In genomic region chr12:24955853-24956252, GRCh38 we compare ENCODE assay signal across 20 cellular contexts. TPM values are rescaled to one million over a fixed set of nuclear protein-coding genes. Genes with fewer than 3 reads are reported as not detected.
DNase-seq lines count a peak whose midpoint lies in the region; ATAC-seq, FAIRE-seq and TF ChIP-seq lines count a peak whose summit lies in the region.
"Had no signal": no experiment of that assay in that cellular context is flagged by ENCODE, and none has a peak within 500 bp of the region (broad histone marks: within the 10 kb centered on the region; RNA-seq: fewer than 3 reads in every experiment).

No MANE protein-coding gene starts in this region.

- no peaks in the 10 kb centered on the region for H3K79me2 ChIP-seq in H9 (ENCODE audit: insufficient read depth, low read length)

- H2BK120ac ChIP-seq in H9 (ENCODE audit: low read depth, low read length, poor library complexity, severe bottlenecking) = no peak overlapping the region

- H3K4me1 Mint-ChIP-seq in H9 = peaks cover 27 to 35% of the 10 kb centered on the region in 2 experiments
- H3K4me1 Mint-ChIP-seq in activated B cell treated with CpG ODN at 0.5 μM for 24 hours = peaks cover 50% of the 10 kb centered on the region
- H3K4me1 Mint-ChIP-seq in endodermal cell = peaks cover 21% of the 10 kb centered on the region
- peaks cover 25% of the 10 kb centered on the region for H3K4me1 Mint-ChIP-seq in activated T-helper 1 cell treated with anti-CD3 and anti-CD28 coated beads, Interleukin-12 subunit alpha, Interleukin-12 subunit beta, Interleukin-2, Interleukin-4 antibody, amounts not matched to agents 30 ng/mL and 10 ng/mL and 1 ng/mL, durations not matched to agents 14 hours and 24 hours and 36 hours (ENCODE audit: low read depth)

- no CpG with 5 or more reads among the region's 18 CpGs for WGBS in H9 (ENCODE audit: extremely low coverage, insufficient read length, low lambda C conversion rate)
- WGBS in endodermal cell (ENCODE audit: insufficient coverage in 1 of 2, insufficient read length in 1 of 2), 2 experiments = 86% methylated on average over 18 of the region's 18 CpGs; no CpG with 5 or more reads in 1 of the 2 experiments
- WGBS in small intestine, 3 donors = 83 to 92% (median 87%) methylated on average over 18 of the region's 18 CpGs

- no peak overlapping the region for H3K9ac ChIP-seq in H9 (ENCODE audit: extremely low read depth, insufficient read length, low read length)
- no peak overlapping the region for H3K9ac ChIP-seq in endodermal cell (ENCODE audit: extremely low read depth, low read length, poor library complexity, severe bottlenecking)

- H3K27me3 Mint-ChIP-seq in H9 (ENCODE audit: low read depth) (no peaks in the 10 kb centered on the region), activated B cell treated with CpG ODN at 0.5 μM for 24 hours (no peaks in the 10 kb centered on the region), endodermal cell (ENCODE audit: insufficient read depth) (peaks cover 9% of the 10 kb centered on the region)
- no peaks in the 10 kb centered on the region for H3K27me3 Mint-ChIP-seq in activated T-helper 1 cell treated with anti-CD3 and anti-CD28 coated beads, Interleukin-12 subunit alpha, Interleukin-12 subunit beta, Interleukin-2, Interleukin-4 antibody, amounts not matched to agents 30 ng/mL and 10 ng/mL and 1 ng/mL, durations not matched to agents 14 hours and 24 hours and 36 hours (ENCODE audit: insufficient read depth)

- H2BK12ac ChIP-seq in H9 (ENCODE audit: insufficient read length, low read depth, low read length) = no peak overlapping the region

- H3K4me3 ChIP-seq in GM12865 (ENCODE audit: low read depth, low read length) (peak overlapping the region; percentile 38; the same call in 1 of the 2 replicates), endodermal cell (ENCODE audit: low read length) (no peak overlapping the region), small intestine (ENCODE audit: low read depth in 1 of 2, low read length in 2 of 2) (no peak overlapping the region)
- H3K4me3 ChIP-seq: A549, HAP-1 had no signal

- H4K5ac ChIP-seq in H9 (ENCODE audit: insufficient read length, low read depth, low read length) = no peak overlapping the region

- H3K27ac Mint-ChIP-seq in H9 = no peak overlapping the region
- peak overlapping the region; percentile 76 for H3K27ac Mint-ChIP-seq in activated B cell treated with CpG ODN at 0.5 μM for 24 hours
- H3K27ac Mint-ChIP-seq in endodermal cell = no peak overlapping the region
- no peak overlapping the region for H3K27ac Mint-ChIP-seq in activated T-helper 1 cell treated with anti-CD3 and anti-CD28 coated beads, Interleukin-12 subunit alpha, Interleukin-12 subunit beta, Interleukin-2, Interleukin-4 antibody, amounts not matched to agents 30 ng/mL and 10 ng/mL and 1 ng/mL, durations not matched to agents 14 hours and 24 hours and 36 hours
- H3K27ac Mint-ChIP-seq: CD4-positive, alpha-beta memory T cell had no signal

- H3K56ac ChIP-seq in H9 (ENCODE audit: insufficient read length, low read depth, low read length) = no peak overlapping the region

- no peak overlapping the region for H4K91ac ChIP-seq in H9 (ENCODE audit: insufficient read length, low read depth, low read length)

- no peaks in the 10 kb centered on the region for H3K27me3 ChIP-seq in H9 (ENCODE audit: insufficient read depth, low read length)
- peaks cover 8% of the 10 kb centered on the region for H3K27me3 ChIP-seq in endodermal cell (ENCODE audit: control insufficient read depth, insufficient read depth, low read length, poor library complexity, severe bottlenecking)
- no peaks in the 10 kb centered on the region for H3K27me3 ChIP-seq in small intestine (ENCODE audit: control insufficient read depth in 2 of 2, insufficient read depth in 2 of 2, low read length in 2 of 2)
- H3K27me3 ChIP-seq: BE2C had no signal

- H4K8ac ChIP-seq in H9 (replicated peaks; ENCODE audit: insufficient read length, low read depth, low read length) = no peak overlapping the region

- DNase-seq in GM12865 (ENCODE audit: low read depth) (no peak), H9 (peak; percentile 85), activated B cell treated with CpG ODN at 0.5 μM for 24 hours (no peak), endodermal cell (peak; percentile 77), small intestine (no peak), OCI-M1 (lab: John Stamatoyannopoulos, UW) (no peak)
- DNase-seq in activated T-helper 1 cell treated with anti-CD3 and anti-CD28 coated beads, Interleukin-12 subunit alpha, Interleukin-12 subunit beta, Interleukin-2, Interleukin-4 antibody, amounts not matched to agents 30 ng/mL and 10 ng/mL and 1 ng/mL, durations not matched to agents 14 hours and 24 hours and 36 hours (ENCODE audit: low spot score) = no peak
- DNase-seq: BE2C; CD4-positive, alpha-beta memory T cell; DMS153; DMS79 treated with DMSO at 0.1 percent for 48 hours; EL; GDM1; GOT3; IMR-90; KG1 had no signal

- no peaks in the 10 kb centered on the region for H4K20me1 ChIP-seq in H9 (ENCODE audit: control insufficient read depth, insufficient read depth, insufficient read length)

- no peak overlapping the region for H3K27ac ChIP-seq in H9 (ENCODE audit: insufficient read length, low read depth, low read length)
- H3K27ac ChIP-seq in endodermal cell (ENCODE audit: low read depth, low read length) = no peak overlapping the region
- no peak overlapping the region for H3K27ac ChIP-seq in small intestine (ENCODE audit: low read depth in 1 of 2, low read length in 1 of 2)
- H3K27ac ChIP-seq: A549, C4-2B had no signal

- no peak overlapping the region for H3K14ac ChIP-seq in H9 (ENCODE audit: insufficient read depth, low read length)

- intact Hi-C loops in activated B cell treated with CpG ODN at 0.5 μM for 24 hours (cut with micrococcal nuclease) = no loop called here
- intact Hi-C loops in activated T-helper 1 cell treated with anti-CD3 and anti-CD28 coated beads, Interleukin-12 subunit alpha, Interleukin-12 subunit beta, Interleukin-2, Interleukin-4 antibody, amounts not matched to agents 30 ng/mL and 10 ng/mL and 1 ng/mL, durations not matched to agents 14 hours and 24 hours and 36 hours (cut with micrococcal nuclease) = loop anchor here (1.0 kb wide), 1 partner anchor 117 kb away; no protein-coding TSS in a partner anchor

- no peak overlapping the region for H3K18ac ChIP-seq in H9 (ENCODE audit: insufficient read length, low read depth, low read length)

- H2AFZ ChIP-seq in H9 (ENCODE audit: low read length) = no peak overlapping the region

- H3K9me3 ChIP-seq in H9 (ENCODE audit: control insufficient read depth, low read depth, low read length) (no peaks in the 10 kb centered on the region), endodermal cell (ENCODE audit: control insufficient read depth, low read length) (no peaks in the 10 kb centered on the region), small intestine (ENCODE audit: control insufficient read depth, low read depth) (no peaks in the 10 kb centered on the region)
- H3K9me3 ChIP-seq: A549, BE2C, HAP-1 had no signal

- ATAC-seq in activated B cell treated with CpG ODN at 0.5 μM for 24 hours (ENCODE audit: low read depth) (no peak), GM18868 (IDR thresholded peaks at IDR 0.05; ENCODE audit: unreplicated experiment) (no peak)
- ATAC-seq: A549 had no signal

- TF ChIP-seq CTCF in GM12865 (IDR thresholded peaks at IDR 0.05; ENCODE audit: insufficient read depth, low read depth, low read length, missing control alignments) (no peak), H9 (conservative IDR thresholded peaks at IDR 0.05) (no peak), activated B cell treated with CpG ODN at 0.5 μM for 24 hours (IDR thresholded peaks at IDR 0.05) (no peak), endodermal cell (conservative IDR thresholded peaks at IDR 0.05) (no peak)

- no peak overlapping the region for H2AK5ac ChIP-seq in H9 (ENCODE audit: insufficient read length, low read length)

- H2BK20ac ChIP-seq in H9 (ENCODE audit: low read depth, low read length, poor library complexity, severe bottlenecking) = no peak overlapping the region

- H3K4me3 Mint-ChIP-seq in H9 = no peak overlapping the region
- H3K4me3 Mint-ChIP-seq in activated B cell treated with CpG ODN at 0.5 μM for 24 hours = no peak overlapping the region
- H3K4me3 Mint-ChIP-seq in endodermal cell = no peak overlapping the region
- no peak overlapping the region for H3K4me3 Mint-ChIP-seq in activated T-helper 1 cell treated with anti-CD3 and anti-CD28 coated beads, Interleukin-12 subunit alpha, Interleukin-12 subunit beta, Interleukin-2, Interleukin-4 antibody, amounts not matched to agents 30 ng/mL and 10 ng/mL and 1 ng/mL, durations not matched to agents 14 hours and 24 hours and 36 hours
- H3K4me3 Mint-ChIP-seq: CD4-positive, alpha-beta memory T cell had no signal

- FAIRE-seq in small intestine (lab: Jason Lieb, UNC) = no peak
- FAIRE-seq: A549 had no signal

- H3K23ac ChIP-seq in H9 (ENCODE audit: insufficient read length, low read depth, low read length) = no peak overlapping the region

- H3T11ph ChIP-seq in H9 (ENCODE audit: low read length) = no peak overlapping the region

- H3K36me3 Mint-ChIP-seq in H9 (ENCODE audit: insufficient read depth in 1 of 3, low read depth in 3 of 3) (no peaks in the 10 kb centered on the region; a peak in 1 of 7 replicates), activated B cell treated with CpG ODN at 0.5 μM for 24 hours (ENCODE audit: low read depth) (no peaks in the 10 kb centered on the region), endodermal cell (ENCODE audit: low read depth) (peaks cover 2% of the 10 kb centered on the region)
- H3K36me3 Mint-ChIP-seq in activated T-helper 1 cell treated with anti-CD3 and anti-CD28 coated beads, Interleukin-12 subunit alpha, Interleukin-12 subunit beta, Interleukin-2, Interleukin-4 antibody, amounts not matched to agents 30 ng/mL and 10 ng/mL and 1 ng/mL, durations not matched to agents 14 hours and 24 hours and 36 hours (ENCODE audit: low read depth) = peaks cover 2% of the 10 kb centered on the region
- H3K36me3 Mint-ChIP-seq: CD4-positive, alpha-beta memory T cell had no signal

- H3K4me2 ChIP-seq in H9 (ENCODE audit: insufficient read depth, insufficient read length, low read length) = no peak overlapping the region
- H3K4me2 ChIP-seq: A549 had no signal

- H3K36me3 ChIP-seq in endodermal cell (ENCODE audit: control insufficient read depth, insufficient read depth, low read length) (no peaks in the 10 kb centered on the region), small intestine (ENCODE audit: control insufficient read depth in 2 of 2, insufficient read depth in 2 of 2, low read length in 2 of 2) (no peaks in the 10 kb centered on the region)
- H3K36me3 ChIP-seq: BE2C, HAP-1 had no signal

- H3K4ac ChIP-seq in H9 (ENCODE audit: low read depth, low read length) = no peak overlapping the region

- H2BK15ac ChIP-seq in H9 (ENCODE audit: low read depth, low read length) = no peak overlapping the region

- CTCF ChIA-PET in activated B cell treated with CpG ODN at 0.5 μM for 24 hours (lab: Charles Lee) = no interaction called here

- no peak overlapping the region for H2BK5ac ChIP-seq in H9 (ENCODE audit: insufficient read length, low read length)

- H3K4me1 ChIP-seq in H9 (ENCODE audit: insufficient read depth, low read length) = no peaks in the 10 kb centered on the region; the same call in 1 of the 2 replicates
- no peaks in the 10 kb centered on the region for H3K4me1 ChIP-seq in endodermal cell (ENCODE audit: control insufficient read depth, insufficient read depth, low read length)
- no peaks in the 10 kb centered on the region for H3K4me1 ChIP-seq in small intestine (ENCODE audit: control insufficient read depth in 2 of 2, insufficient read depth in 1 of 2, low read depth in 1 of 2, low read length in 1 of 2)
- H3K4me1 ChIP-seq: A549, BE2C had no signal

- POLR2A ChIA-PET in activated B cell treated with CpG ODN at 0.5 μM for 24 hours (lab: Charles Lee) = interaction anchor here (0.6 to 0.7 kb wide), 2 partner anchors 9 to 1229 kb away, joined by 3 to 5 read pairs; no protein-coding TSS in a partner anchor

- no peaks in the 10 kb centered on the region for H3K79me1 ChIP-seq in H9 (ENCODE audit: insufficient read depth, low read depth, low read length, poor library complexity, severe bottlenecking)

- H3K9me3 Mint-ChIP-seq in H9 (no peaks in the 10 kb centered on the region; a peak in 1 of 5 replicates), activated B cell treated with CpG ODN at 0.5 μM for 24 hours (no peaks in the 10 kb centered on the region), endodermal cell (peaks cover 5% of the 10 kb centered on the region)
- peaks cover 6% of the 10 kb centered on the region for H3K9me3 Mint-ChIP-seq in activated T-helper 1 cell treated with anti-CD3 and anti-CD28 coated beads, Interleukin-12 subunit alpha, Interleukin-12 subunit beta, Interleukin-2, Interleukin-4 antibody, amounts not matched to agents 30 ng/mL and 10 ng/mL and 1 ng/mL, durations not matched to agents 14 hours and 24 hours and 36 hours

- no peaks in the 10 kb centered on the region for H3K23me2 ChIP-seq in H9 (ENCODE audit: insufficient read length, low read depth, low read length, poor library complexity, severe bottlenecking)

RNA-seq across cellular contexts. Expression of gene BCAT1, which starts 7.0 kb away (rescaled TPM):
- 224 and 244 TPM in 2 replicates for total RNA-seq in H9 (2021)
- total RNA-seq in activated B cell treated with CpG ODN at 0.5 μM for 24 hours = 69.6 and 69.8 TPM in 2 replicates
- 100 to 1,000 TPM in 1 of 2 donors, 10 to 100 TPM in 1; 45.0 to 141 TPM for total RNA-seq in endodermal cell
- 116 TPM for polyA plus RNA-seq in endodermal cell (2013, experiment 1 of 2)
- polyA plus RNA-seq in endodermal cell (2013, experiment 2 of 2) = 106 TPM
- 37.3 and 42.0 TPM in 2 replicates for total RNA-seq in activated T-helper 1 cell treated with anti-CD3 and anti-CD28 coated beads, Interleukin-12 subunit alpha, Interleukin-12 subunit beta, Interleukin-2, Interleukin-4 antibody, amounts not matched to agents 30 ng/mL and 10 ng/mL and 1 ng/mL, durations not matched to agents 14 hours and 24 hours and 36 hours
- polyA plus RNA-seq in small intestine = 1 to 10 TPM in 2 of 3 donors, under 1 TPM in 1; 0.22 to 5.3 (median 2.4) TPM

Comparison
In these comparisons a context has a peak if more than half of its experiments do, and no peak if none do; other contexts are left out.
1. DNase-seq: peak in H9 (single experiment) and endodermal cell (single experiment); none in GM12865 (single experiment), activated B cell treated with CpG ODN at 0.5 μM for 24 hours (single experiment), activated T-helper 1 cell treated with anti-CD3 and anti-CD28 coated beads, Interleukin-12 subunit alpha, Interleukin-12 subunit beta, Interleukin-2, Interleukin-4 antibody, amounts not matched to agents 30 ng/mL and 10 ng/mL and 1 ng/mL, durations not matched to agents 14 hours and 24 hours and 36 hours (single experiment), small intestine (single experiment) and OCI-M1 (single experiment).